8 cellular contexts compared by ENCODE assay signal in the genomic region with DNA sequence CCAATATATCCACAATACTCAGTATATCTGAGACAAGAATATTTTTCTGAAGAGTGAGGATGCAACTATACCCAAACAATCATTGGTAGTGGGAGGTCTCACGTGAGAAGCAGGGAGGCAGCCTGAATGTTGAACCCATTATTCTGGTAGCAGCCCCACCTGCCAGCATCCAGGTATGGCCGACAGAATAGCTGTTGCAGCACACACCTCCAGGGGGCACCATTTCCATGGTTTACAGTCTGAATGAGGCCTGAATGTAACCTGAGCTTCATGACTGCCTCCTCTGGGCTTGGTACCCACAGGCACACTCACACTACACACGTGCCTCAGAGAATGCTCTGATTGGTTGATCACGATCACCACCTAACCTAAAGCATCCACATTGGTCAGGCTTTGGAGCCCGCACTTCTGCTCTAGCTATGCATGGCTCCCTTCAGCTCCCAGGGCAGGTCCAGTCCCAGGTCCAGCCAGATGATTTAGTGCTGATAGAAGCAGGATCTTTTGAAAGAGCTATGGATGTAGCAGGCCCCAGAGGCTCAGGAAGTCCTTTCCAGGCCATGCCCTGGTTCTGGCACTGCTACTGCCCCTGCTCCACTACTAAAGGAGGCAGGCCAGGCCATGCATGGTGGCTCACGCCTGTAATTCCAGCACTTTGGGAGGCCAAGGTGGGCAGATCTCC. TPM values are rescaled to one million over a fixed set of nuclear protein-coding genes. Genes with fewer than 3 reads are reported as not detected.
DNase-seq lines count a peak whose midpoint lies in the region; ATAC-seq and TF ChIP-seq lines count a peak whose summit lies in the region.

No MANE protein-coding gene starts in this region.

- H3K27me3 ChIP-seq in A673 (replicated peaks; ENCODE audit: insufficient read depth, low read depth, low read length, poor library complexity): no peaks in the 10 kb centered on the region

- H3K36me3 ChIP-seq in A673 (ENCODE audit: insufficient read depth, low read length, poor library complexity, severe bottlenecking): no peaks in the 10 kb centered on the region

- POLR2A ChIA-PET in A673 (lab: Charles Lee; ENCODE audit: low non-redundant PET): interaction anchor here (0.7 to 1.0 kb wide), 2 partner anchors 11 to 134 kb away, joined by 3 to 7 read pairs; a partner anchor contains a TSS

- in situ Hi-C loops in astrocyte of the spinal cord (cut with HindIII; ENCODE audit: low sequenced_read_pairs): no loop called here

- TF ChIP-seq CTCF in A673 (conservative IDR thresholded peaks at IDR 0.05; ENCODE audit: low read depth, low read length): peak; percentile 96
- peak; percentile 77 for TF ChIP-seq CTCF in astrocyte of the spinal cord (IDR thresholded peaks at IDR 0.05; ENCODE audit: low read depth, low read length)

- H3K9me3 ChIP-seq in A673 (ENCODE audit: low read depth, low read length, poor library complexity, severe bottlenecking): no peaks in the 10 kb centered on the region

- peaks cover 18% of the 10 kb centered on the region for H3K4me1 ChIP-seq in A673 (ENCODE audit: insufficient read depth, low read length, poor library complexity, severe bottlenecking)

- BruUV-seq in A673 (replicated peaks; lab: Mats Ljungman, UMichigan): no TSS peak

- intact Hi-C loops in A673 (cut with micrococcal nuclease; ENCODE audit: unreplicated experiment): no loop called here

- ATAC-seq in GM18517 (IDR thresholded peaks at IDR 0.05; ENCODE audit: unreplicated experiment) (peak; percentile 90), HG03039 (IDR thresholded peaks at IDR 0.05; ENCODE audit: unreplicated experiment) (peak; percentile 66)

- H3K4me3 ChIP-seq in A673 (ENCODE audit: low read depth, low read length, poor library complexity, severe bottlenecking) (no peak overlapping the region), astrocyte of the spinal cord (ENCODE audit: low read depth, low read length) (no peak overlapping the region)

- H3K27ac ChIP-seq in A673 (ENCODE audit: low read depth, low read length, poor library complexity, severe bottlenecking): no peak overlapping the region

- CTCF ChIA-PET in A673 (lab: Charles Lee): interaction anchor here (0.5 to 1.8 kb wide), 18 partner anchors 10 to 382 kb away, joined by 3 to 39 read pairs (median 4); a partner anchor contains a TSS

- DNase-seq in A673 (ENCODE audit: low spot score) (peak; percentile 96), NCI-H2081 (lab: John Stamatoyannopoulos, UW) (peak; percentile 86 to 90), T1000 (lab: John Stamatoyannopoulos, UW) (peak; percentile 60), astrocyte of the spinal cord (ENCODE audit: low read depth, low spot score) (peak; percentile 91), iris pigment epithelial cell (ENCODE audit: low read depth) (peak; percentile 96)
- peak; percentile 90 for DNase-seq in stimulated activated CD4-positive, alpha-beta T cell treated with anti-CD3 and anti-CD28 coated beads, Interleukin-1b, Interleukin-23, amount 100 ng/mL, for 48 hours

RNA-seq across cellular contexts. Expression of a gene that starts 11.0 kb away (rescaled TPM):
- 173 and 185 TPM in 2 replicates for total RNA-seq in A673 (2021)

RNA-seq across cellular contexts. Expression of a gene that starts 29.6 kb away (rescaled TPM):
- 0.15 TPM in 1 of 2 replicates, not detected in the other for total RNA-seq in A673 (2021)

RNA-seq across cellular contexts. Expression of a gene that starts 56.9 kb away (rescaled TPM):
- 3.0 and 3.9 TPM in 2 replicates for total RNA-seq in A673 (2021)
